1 cellular context compared by ENCODE assay signal in genomic region chr15:74322558-74323180, GRCh38.
A peak's percentile ranks its signal among the peaks of the same experiment; 100 is the strongest.
TF ChIP-seq lines count a peak whose summit lies in the region.

No MANE protein-coding gene starts in this region.

TF ChIP-seq in HepG2, 621 proteins besides CTCF, POLR2A, EP300 and RAD21 (continued from another document):
- no peak for TF ChIP-seq ZBTB44 (CRISPR knock-in tag; IDR thresholded peaks at IDR 0.05)
- TF ChIP-seq RAD51 (IDR thresholded peaks at IDR 0.05; ENCODE audit: borderline replicate concordance), result no peak
- TF ChIP-seq NR2F2 (IDR thresholded peaks at IDR 0.05; ENCODE audit: borderline replicate concordance, low read depth), result no peak
- TF ChIP-seq ETV5 (CRISPR knock-in tag; IDR thresholded peaks at IDR 0.05; ENCODE audit: borderline replicate concordance), result no peak
- TF ChIP-seq HMGXB4 (CRISPR knock-in tag; IDR thresholded peaks at IDR 0.05; ENCODE audit: borderline replicate concordance in 1 of 2, low read depth in 1 of 2), result peak in 1 of 2 experiments; percentile 51; a peak in 1 of 4 replicates
- 0 out of 2 replicates have a peak, but pooled peaks have one; percentile 38 for TF ChIP-seq IRF9 (CRISPR knock-in tag; IDR thresholded peaks at IDR 0.05; ENCODE audit: borderline replicate concordance)
- no peak for TF ChIP-seq MTA3 (CRISPR knock-in tag; IDR thresholded peaks at IDR 0.05)
- no peak for TF ChIP-seq ASH2L (IDR thresholded peaks at IDR 0.05; ENCODE audit: insufficient read length, low read depth, low read length)
- no peak for TF ChIP-seq ZNF879 (CRISPR knock-in tag; IDR thresholded peaks at IDR 0.05)
- 0 out of 2 replicates have a peak, but pooled peaks have one; percentile 28 for TF ChIP-seq ZMYM3 (CRISPR knock-in tag; IDR thresholded peaks at IDR 0.05)
- TF ChIP-seq ZNF749 (CRISPR knock-in tag; IDR thresholded peaks at IDR 0.05; ENCODE audit: borderline replicate concordance), result no peak
- no peak for TF ChIP-seq TFDP1 (CRISPR knock-in tag; IDR thresholded peaks at IDR 0.05; ENCODE audit: borderline replicate concordance)
- peak; percentile 68; the same call in 1 of the 2 replicates for TF ChIP-seq KDM2A (CRISPR knock-in tag; IDR thresholded peaks at IDR 0.05; ENCODE audit: borderline replicate concordance, low read depth)
- no peak for TF ChIP-seq ZSCAN30 (CRISPR knock-in tag; IDR thresholded peaks at IDR 0.05)
- TF ChIP-seq STAG1 (CRISPR knock-in tag; IDR thresholded peaks at IDR 0.05), result peak; percentile 94
- no peak for TF ChIP-seq ZNF761 (CRISPR knock-in tag; conservative IDR thresholded peaks at IDR 0.05)
- TF ChIP-seq ZMAT5 (CRISPR knock-in tag; IDR thresholded peaks at IDR 0.05; ENCODE audit: borderline replicate concordance, low read depth), result no peak
- TF ChIP-seq BRF2 (CRISPR knock-in tag; IDR thresholded peaks at IDR 0.05), result no peak
- no peak for TF ChIP-seq NFYC (CRISPR knock-in tag; IDR thresholded peaks at IDR 0.05)
- TF ChIP-seq RBFOX2 (IDR thresholded peaks at IDR 0.05; ENCODE audit: low read depth, low read length), result no peak
- peak; percentile 71 for TF ChIP-seq XRCC5 (optimal IDR thresholded peaks at IDR 0.05; ENCODE audit: low read length)
- TF ChIP-seq ZFX (CRISPR knock-in tag; IDR thresholded peaks at IDR 0.05; ENCODE audit: low read depth), result peak; percentile 37; the same call in 1 of the 2 replicates
- no peak for TF ChIP-seq MED1 (CRISPR knock-in tag; IDR thresholded peaks at IDR 0.05)
- peak; percentile 35; the same call in 1 of the 2 replicates for TF ChIP-seq SALL1 (CRISPR knock-in tag; IDR thresholded peaks at IDR 0.05)
- TF ChIP-seq YEATS2 (CRISPR knock-in tag; IDR thresholded peaks at IDR 0.05; ENCODE audit: borderline replicate concordance), result no peak
- no peak for TF ChIP-seq ZNF577 (CRISPR knock-in tag; IDR thresholded peaks at IDR 0.05; ENCODE audit: borderline replicate concordance, low read depth)
